Comparison of ENCODE assay signal across 12 cellular contexts in genomic region chr12:109963743-109964429, GRCh38. TPM values are rescaled to one million over a fixed set of nuclear protein-coding genes. Genes with fewer than 3 reads are reported as not detected.
A peak's percentile ranks its signal among the peaks of the same experiment; 100 is the strongest.
DNase-seq lines count a peak whose midpoint lies in the region; ATAC-seq, FAIRE-seq and TF ChIP-seq lines count a peak whose summit lies in the region.
"Had no signal": no experiment of that assay in that cellular context is flagged by ENCODE, and none has a peak within 500 bp of the region (broad histone marks: within the 10 kb centered on the region; RNA-seq: fewer than 3 reads in every experiment).

No MANE protein-coding gene starts in this region.

- FAIRE-seq in astrocyte (lab: Jason Lieb, UNC), result no peak
- FAIRE-seq: HTR-8/SVneo had no signal

- H3K36me3 Mint-ChIP-seq in activated T-cell treated with anti-CD3 and anti-CD28 coated beads, Interleukin-2, amount 50 U/mL, for 72 hours (ENCODE audit: insufficient read depth in 2 of 2), result peaks cover 11 to 21% of the 10 kb centered on the region in 2 donors
- peaks cover 17% of the 10 kb centered on the region for H3K36me3 Mint-ChIP-seq in astrocyte (ENCODE audit: low read depth, unreplicated experiment)

- H3K27ac Mint-ChIP-seq in activated T-cell treated with anti-CD3 and anti-CD28 coated beads, Interleukin-2, amount 50 U/mL, for 72 hours, result peak overlapping the region; percentile 86
- H3K27ac Mint-ChIP-seq in astrocyte (ENCODE audit: unreplicated experiment), result no peak overlapping the region

- H3K27me3 Mint-ChIP-seq in activated T-cell treated with anti-CD3 and anti-CD28 coated beads, Interleukin-2, amount 50 U/mL, for 72 hours (ENCODE audit: low read depth), result no peaks in the 10 kb centered on the region
- H3K27me3 Mint-ChIP-seq in astrocyte (ENCODE audit: low read depth, unreplicated experiment), result no peaks in the 10 kb centered on the region

- 62% methylated on average over 4 of the region's 4 CpGs for WGBS in upper lobe of left lung, 2 donors

- H3K4me2 ChIP-seq in astrocyte (ENCODE audit: low read length), result no peak overlapping the region

- H3K4me3 ChIP-seq in astrocyte (ENCODE audit: insufficient read depth, low read depth, low read length) (no peak overlapping the region), upper lobe of left lung (no peak overlapping the region)

- no peak for ATAC-seq in activated T-cell treated with anti-CD3 and anti-CD28 coated beads, Interleukin-2, amount 50 U/mL, for 72 hours (replicated peaks in 1 of 2)
- ATAC-seq in upper lobe of left lung (ENCODE audit: low FRiP score in 2 of 2), result peak; percentile 30 to 78
- ATAC-seq: activated T-cell treated with anti-CD3 and anti-CD28 coated beads, Interleukin-2, amount 50 U/mL, for 4 hours had no signal

- no peaks in the 10 kb centered on the region for H4K20me1 ChIP-seq in astrocyte (ENCODE audit: insufficient read depth, low read length)

- no peak for TF ChIP-seq POLR2A in upper lobe of left lung (IDR thresholded peaks at IDR 0.05)
- no peak for TF ChIP-seq POLR2A in erythroblast (IDR thresholded peaks at IDR 0.05; ENCODE audit: low read length)

- H3K9ac ChIP-seq in astrocyte (ENCODE audit: low read length), result no peak overlapping the region

- H3K36me3 ChIP-seq in astrocyte (ENCODE audit: insufficient read depth, low read length) (peaks cover 33% of the 10 kb centered on the region), upper lobe of left lung (peaks cover 9 to 87% (median 46%) of the 10 kb centered on the region in 4 donors)

- H3K27me3 ChIP-seq in astrocyte (ENCODE audit: insufficient read depth, low read length), result no peaks in the 10 kb centered on the region
- no peaks in the 10 kb centered on the region for H3K27me3 ChIP-seq in upper lobe of left lung

- H3K27ac ChIP-seq in astrocyte (ENCODE audit: low read depth, low read length) (no peak overlapping the region), upper lobe of left lung (no peak overlapping the region)

- TF ChIP-seq CTCF in astrocyte (IDR thresholded peaks at IDR 0.05; ENCODE audit: insufficient read depth, low read depth, low read length) (no peak), upper lobe of left lung (IDR thresholded peaks at IDR 0.05) (no peak)

- no peaks in the 10 kb centered on the region for H3K9me3 ChIP-seq in astrocyte (ENCODE audit: insufficient read depth, low read depth, low read length)
- H3K9me3 ChIP-seq in upper lobe of left lung, result no peaks in the 10 kb centered on the region

- H2AFZ ChIP-seq in astrocyte (ENCODE audit: low read depth, low read length), result no peak overlapping the region

- no peak for TF ChIP-seq EP300 in upper lobe of left lung (IDR thresholded peaks at IDR 0.05)

- no peaks in the 10 kb centered on the region for H3K9me3 Mint-ChIP-seq in activated T-cell treated with anti-CD3 and anti-CD28 coated beads, Interleukin-2, amount 50 U/mL, for 72 hours
- no peaks in the 10 kb centered on the region for H3K9me3 Mint-ChIP-seq in astrocyte (ENCODE audit: unreplicated experiment)
- H3K9me3 Mint-ChIP-seq: activated T-cell treated with anti-CD3 and anti-CD28 coated beads, Interleukin-2, amount 50 U/mL, for 4 hours had no signal

- H3K4me3 Mint-ChIP-seq in activated T-cell treated with anti-CD3 and anti-CD28 coated beads, Interleukin-2, amount 50 U/mL, for 72 hours, result no peak overlapping the region
- H3K4me3 Mint-ChIP-seq in astrocyte (ENCODE audit: unreplicated experiment), result no peak overlapping the region
- H3K4me3 Mint-ChIP-seq: activated T-cell treated with anti-CD3 and anti-CD28 coated beads, Interleukin-2, amount 50 U/mL, for 4 hours had no signal

- H3K79me2 ChIP-seq in astrocyte (ENCODE audit: insufficient read depth, low read length), result no peaks in the 10 kb centered on the region

- DNase-seq in activated T-cell treated with anti-CD3 and anti-CD28 coated beads, Interleukin-2, amount 50 U/mL, for 72 hours, result no peak
- no peak for DNase-seq in activated T-cell treated with anti-CD3 and anti-CD28 coated beads, Interleukin-2, amount 50 U/mL, for 48 hours
- DNase-seq in astrocyte (ENCODE audit: low read depth), result peak; percentile 77
- DNase-seq in iris pigment epithelial cell (ENCODE audit: low read depth), result peak; percentile 82
- no peak for DNase-seq in upper lobe of left lung
- no peak for DNase-seq in activated effector memory CD4-positive, alpha-beta T cell treated with Interleukin-2 at 50 U/mL for 16 hours
- DNase-seq in erythroblast (lab: John Stamatoyannopoulos, UW), result no peak
- no peak for DNase-seq in NCI-H748 treated with DMSO at 0.1 percent for 48 hours (lab: John Stamatoyannopoulos, UW)
- DNase-seq: activated T-cell treated with anti-CD3 and anti-CD28 coated beads, Interleukin-2, amount 50 U/mL, for 4 hours; AML-193; NCI-H1694 treated with DMSO at 0.1 percent for 48 hours had no signal

- peaks cover 7% of the 10 kb centered on the region for H3K4me1 ChIP-seq in astrocyte (ENCODE audit: insufficient read depth, low read length)
- H3K4me1 ChIP-seq in upper lobe of left lung, result peaks cover 0 to 5% (median 1%) of the 10 kb centered on the region in 4 donors

- H3K4me1 Mint-ChIP-seq in activated T-cell treated with anti-CD3 and anti-CD28 coated beads, Interleukin-2, amount 50 U/mL, for 72 hours (ENCODE audit: low read depth), result peaks cover 30% of the 10 kb centered on the region
- no peaks in the 10 kb centered on the region for H3K4me1 Mint-ChIP-seq in astrocyte (ENCODE audit: low read depth, unreplicated experiment)

RNA-seq across cellular contexts. Expression of gene GIT2, which starts 32.3 kb away (rescaled TPM):
- 10 to 100 TPM; 70.0 to 74.9 TPM for total RNA-seq in activated T-cell treated with anti-CD3 and anti-CD28 coated beads, Interleukin-2, amount 50 U/mL, for 72 hours
- total RNA-seq in astrocyte, result 32.7 and 33.4 TPM in 2 replicates
- total RNA-seq in upper lobe of left lung, result 10 to 100 TPM; 45.1 to 89.1 (median 55.3) TPM

RNA-seq across cellular contexts. Expression of gene ANKRD13A, which starts 35.3 kb away (rescaled TPM):
- total RNA-seq in activated T-cell treated with anti-CD3 and anti-CD28 coated beads, Interleukin-2, amount 50 U/mL, for 72 hours, result 10 to 100 TPM; 67.8 to 72.8 TPM
- 22.5 and 23.9 TPM in 2 replicates for total RNA-seq in astrocyte
- total RNA-seq in upper lobe of left lung, result 100 to 1,000 TPM in 2 of 6 donors, 10 to 100 TPM in 4; 58.9 to 166 (median 74.6) TPM

Comparison
In these comparisons a context has a peak if more than half of its experiments do, and no peak if none do; other contexts are left out.
1. ATAC-seq: peak in upper lobe of left lung (2 of 2); none in activated T-cell treated with anti-CD3 and anti-CD28 coated beads, Interleukin-2, amount 50 U/mL, for 72 hours (0 of 2).
2. DNase-seq: peak in astrocyte (single experiment) and iris pigment epithelial cell (single experiment); none in activated T-cell treated with anti-CD3 and anti-CD28 coated beads, Interleukin-2, amount 50 U/mL, for 72 hours (0 of 2), activated T-cell treated with anti-CD3 and anti-CD28 coated beads, Interleukin-2, amount 50 U/mL, for 48 hours (0 of 2), upper lobe of left lung (0 of 2), activated effector memory CD4-positive, alpha-beta T cell treated with Interleukin-2 at 50 U/mL for 16 hours (single experiment), erythroblast (0 of 2) and NCI-H748 treated with DMSO at 0.1 percent for 48 hours (single experiment).